ENCODE assay signal across 1 cellular context in genomic region chr11:74633406-74634393, GRCh38.
TF ChIP-seq lines count a peak whose summit lies in the region.

No MANE protein-coding gene starts in this region.

TF ChIP-seq in IMR-90, 13 proteins besides CTCF, POLR2A, EP300 and RAD21:
- TF ChIP-seq BHLHE40 (IDR thresholded peaks at IDR 0.05; ENCODE audit: low read depth, low read length) (no peak), MAFK (IDR thresholded peaks at IDR 0.05; ENCODE audit: low read depth, low read length) (no peak), ELK1 (IDR thresholded peaks at IDR 0.05; ENCODE audit: borderline replicate concordance, low read depth, low read length) (no peak), FOS (IDR thresholded peaks at IDR 0.05; ENCODE audit: low read depth, low read length) (no peak), CHD1 (IDR thresholded peaks at IDR 0.05; ENCODE audit: low read depth, low read length) (no peak)
